ENCODE assay signal across 21 cellular contexts in the genomic region with DNA sequence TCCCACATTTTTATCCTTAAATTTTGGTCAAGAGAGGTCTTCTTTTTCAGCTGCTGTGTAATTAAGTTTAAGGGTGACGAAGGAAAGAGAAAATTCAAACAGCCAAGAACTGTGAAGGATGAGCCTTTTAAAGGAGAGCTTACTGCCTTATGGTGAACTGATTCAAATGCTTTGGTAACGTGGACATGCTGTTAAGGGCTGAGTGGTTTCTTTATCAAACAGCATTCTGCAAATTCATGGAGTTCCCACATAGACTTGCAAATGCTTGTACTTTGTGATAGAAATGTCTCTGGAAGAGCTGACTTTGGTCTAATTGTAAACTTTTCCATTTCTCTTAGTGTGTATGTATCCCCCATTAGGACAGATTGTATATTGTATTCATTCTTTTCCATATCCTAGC.
DNase-seq lines count a peak whose midpoint lies in the region; TF ChIP-seq lines count a peak whose summit lies in the region.
"Had no signal": no experiment of that assay in that cellular context is flagged by ENCODE, and none has a peak within 500 bp of the region (broad histone marks: within the 10 kb centered on the region; RNA-seq: fewer than 3 reads in every experiment).

No MANE protein-coding gene starts in this region.

- H3K18ac ChIP-seq in neuronal stem cell (ENCODE audit: low read length) = no peak overlapping the region

- no peak overlapping the region for H4K91ac ChIP-seq in neuronal stem cell (ENCODE audit: low read depth, low read length, poor library complexity)

- no peak overlapping the region for H2BK15ac ChIP-seq in neuronal stem cell (ENCODE audit: low read length)

- H2AK5ac ChIP-seq in neuronal stem cell (ENCODE audit: low read depth, low read length) = no peak overlapping the region

- H3K9me3 Mint-ChIP-seq in brain = peaks cover 0 to 3% (median 0%) of the 10 kb centered on the region in 5 experiments

- H3K27ac Mint-ChIP-seq in brain = peak overlapping the region in 3 of 5 experiments; percentile 14 to 84 (median 42)
- H3K27ac Mint-ChIP-seq: B cell had no signal

- H3K27me3 Mint-ChIP-seq in brain = peaks cover 3% of the 10 kb centered on the region

- no peak overlapping the region for H3K23ac ChIP-seq in neuronal stem cell (ENCODE audit: low read depth, low read length, poor library complexity)

- no peak overlapping the region for H2BK5ac ChIP-seq in neuronal stem cell (ENCODE audit: low read length)

- peak overlapping the region; percentile 44 for H2AFZ ChIP-seq in neuronal stem cell (ENCODE audit: low read length)

- no peaks in the 10 kb centered on the region for H3K79me1 ChIP-seq in neuronal stem cell (ENCODE audit: low read depth, low read length)

- no peaks in the 10 kb centered on the region for H3K36me3 ChIP-seq in HUES48 (ENCODE audit: control insufficient read depth, insufficient read depth, low read length)
- H3K36me3 ChIP-seq in iPS-20b (ENCODE audit: insufficient read depth, low read depth, low read length) = no peaks in the 10 kb centered on the region
- H3K36me3 ChIP-seq in neuronal stem cell (replicated peaks in 1 of 2; ENCODE audit: control insufficient read depth in 2 of 2, insufficient read depth in 2 of 2, low read length in 2 of 2) = no peaks in the 10 kb centered on the region

- DNase-seq in neuronal stem cell (ENCODE audit: low spot score) (no peak), mucosa of gallbladder (ENCODE audit: low spot score) (no peak), cardiac septum (ENCODE audit: low spot score) (no peak)
- DNase-seq in central memory CD4-positive, alpha-beta T cell = no peak
- DNase-seq: DMS53, GF-D8, HCEC 1CT, Karpas-422, MV-4-11, NCI-H2029 treated with DMSO at 0.1 percent for 48 hours, NCI-H446 treated with DMSO at 0.1 percent for 48 hours, NCI-H526 treated with DMSO at 0.1 percent for 48 hours, PC-3, SHP77 treated with DMSO at 0.1 percent for 48 hours, SK-N-SH had no signal

- peak overlapping the region in 2 of 5 experiments; percentile 27 to 49 for H3K4me3 Mint-ChIP-seq in brain
- H3K4me3 Mint-ChIP-seq: B cell had no signal

- H3K9me3 ChIP-seq in HUES48 (ENCODE audit: control insufficient read depth, insufficient read depth, low read length) (no peaks in the 10 kb centered on the region), iPS-20b (ENCODE audit: insufficient read depth, low read depth, low read length) (no peaks in the 10 kb centered on the region), neuronal stem cell (replicated peaks in 1 of 2; ENCODE audit: control insufficient read depth in 2 of 2, insufficient read depth in 1 of 2, low read depth in 1 of 2, low read length in 2 of 2) (no peaks in the 10 kb centered on the region)
- H3K9me3 ChIP-seq: A549, SK-N-SH had no signal

- H3K9ac ChIP-seq in HUES48 (ENCODE audit: low read depth, low read length) = peak overlapping the region; percentile 13; the same call in 1 of the 2 replicates
- H3K9ac ChIP-seq in iPS-20b (ENCODE audit: low read depth, low read length) = no peak overlapping the region; the same call in 1 of the 2 replicates
- no peak overlapping the region for H3K9ac ChIP-seq in neuronal stem cell (ENCODE audit: low read depth, low read length, poor library complexity)
- H3K9ac ChIP-seq: SK-N-SH had no signal

- H3K4me2 ChIP-seq in neuronal stem cell (ENCODE audit: insufficient read depth, low read length, poor library complexity, severe bottlenecking) = no peak overlapping the region
- H3K4me2 ChIP-seq: A549, SK-N-SH had no signal

- peaks cover 25% of the 10 kb centered on the region for H3K4me1 Mint-ChIP-seq in brain
- H3K4me1 Mint-ChIP-seq: B cell had no signal

- WGBS in neuronal stem cell (ENCODE audit: extremely low coverage in 2 of 2, insufficient read length in 2 of 2, insufficient replicate concordance in 1 of 2), 2 donors = no CpG with 5 or more reads among the region's 2 CpGs

- H2BK12ac ChIP-seq in neuronal stem cell (ENCODE audit: low read length) = no peak overlapping the region

- no peak for TF ChIP-seq CTCF in brain (conservative IDR thresholded peaks at IDR 0.05)

- peak overlapping the region; percentile 64 for H3K27ac ChIP-seq in HUES48 (ENCODE audit: low read depth, low read length)
- H3K27ac ChIP-seq in iPS-20b (ENCODE audit: low read length) = no peak overlapping the region
- H3K27ac ChIP-seq in neuronal stem cell (replicated peaks; ENCODE audit: low read length) = no peak overlapping the region
- H3K27ac ChIP-seq: A549, RWPE1 had no signal

- no peaks in the 10 kb centered on the region for H3K27me3 ChIP-seq in HUES48 (ENCODE audit: control insufficient read depth, insufficient read depth, low read length)
- no peaks in the 10 kb centered on the region for H3K27me3 ChIP-seq in iPS-20b (ENCODE audit: insufficient read depth, low read length)
- H3K27me3 ChIP-seq in neuronal stem cell (ENCODE audit: control insufficient read depth in 3 of 3, insufficient read depth in 3 of 3, low read depth in 1 of 3, low read length in 3 of 3) = no peaks in the 10 kb centered on the region

- H3K36me3 Mint-ChIP-seq in brain = no peaks in the 10 kb centered on the region

- H3K4ac ChIP-seq in neuronal stem cell (ENCODE audit: low read length) = no peak overlapping the region

- intact Hi-C loops in cardiac septum (cut with DNase I) = no loop called here

- no peak overlapping the region for H3K14ac ChIP-seq in neuronal stem cell (ENCODE audit: low read length)

- H3K4me1 ChIP-seq in HUES48 (ENCODE audit: control insufficient read depth, insufficient read depth, low read length) = peaks cover 41% of the 10 kb centered on the region
- H3K4me1 ChIP-seq in iPS-20b (ENCODE audit: insufficient read depth, low read length) = peaks cover 23% of the 10 kb centered on the region
- peaks cover 0 to 8% of the 10 kb centered on the region in 2 donors for H3K4me1 ChIP-seq in neuronal stem cell (ENCODE audit: control insufficient read depth in 2 of 2, insufficient read depth in 1 of 2, low read depth in 1 of 2, low read length in 2 of 2)
- H3K4me1 ChIP-seq: A549 had no signal

- no peak overlapping the region for H4K8ac ChIP-seq in neuronal stem cell (ENCODE audit: low read depth, low read length)

- H3K4me3 ChIP-seq in HUES48 (ENCODE audit: low read depth, low read length) (peak overlapping the region; percentile 34), iPS-20b (ENCODE audit: low read length) (peak overlapping the region; percentile 49; the same call in 1 of the 2 replicates), neuronal stem cell (ENCODE audit: low read length in 2 of 2) (no peak overlapping the region)
- H3K4me3 ChIP-seq: A549 had no signal

- no peak overlapping the region for H2BK120ac ChIP-seq in neuronal stem cell (ENCODE audit: low read depth, low read length)

Comparison
In these comparisons a context has a peak if more than half of its experiments do, and no peak if none do; other contexts are left out.
1. H3K4me3 ChIP-seq: peak in HUES48 (single experiment) and iPS-20b (single experiment); none in neuronal stem cell (0 of 2).